ENCODE assay signal across 12 cellular contexts in genomic region chr6:157768304-157768703, GRCh38.
DNase-seq lines count a peak whose midpoint lies in the region; ATAC-seq lines count a peak whose summit lies in the region.
"Had no signal": no experiment of that assay in that cellular context is flagged by ENCODE, and none has a peak within 500 bp of the region (broad histone marks: within the 10 kb centered on the region; RNA-seq: fewer than 3 reads in every experiment).

No MANE protein-coding gene starts in this region.

- no peaks in the 10 kb centered on the region for H3K9me3 ChIP-seq in mucosa of rectum (ENCODE audit: control insufficient read depth in 2 of 2, low read length in 2 of 2)
- H3K9me3 ChIP-seq in effector memory CD4-positive, alpha-beta T cell (ENCODE audit: control insufficient read depth, low read length): no peaks in the 10 kb centered on the region
- H3K9me3 ChIP-seq: ovary had no signal

- ATAC-seq in GM21786 (IDR thresholded peaks at IDR 0.05; ENCODE audit: unreplicated experiment): peak; percentile 19
- ATAC-seq in GM21717 (IDR thresholded peaks at IDR 0.05; ENCODE audit: unreplicated experiment): no peak

- no peak overlapping the region for H3K4me3 ChIP-seq in mucosa of rectum (ENCODE audit: low read length in 2 of 2)
- no peak overlapping the region for H3K4me3 ChIP-seq in effector memory CD4-positive, alpha-beta T cell (ENCODE audit: insufficient read depth, low read depth, low read length, poor library complexity, severe bottlenecking)
- H3K4me3 ChIP-seq: ovary had no signal

- no peaks in the 10 kb centered on the region for H3K27me3 ChIP-seq in mucosa of rectum (ENCODE audit: control insufficient read depth in 2 of 2, insufficient read depth in 2 of 2, low read length in 2 of 2)
- no peaks in the 10 kb centered on the region for H3K27me3 ChIP-seq in effector memory CD4-positive, alpha-beta T cell (replicated peaks; ENCODE audit: control insufficient read depth, insufficient read depth, low read length, poor library complexity, severe bottlenecking)
- H3K27me3 ChIP-seq: ovary had no signal

- H3K36me3 ChIP-seq in mucosa of rectum (ENCODE audit: control insufficient read depth in 2 of 2, insufficient read depth in 2 of 2, low read length in 2 of 2): no peaks in the 10 kb centered on the region
- no peaks in the 10 kb centered on the region for H3K36me3 ChIP-seq in effector memory CD4-positive, alpha-beta T cell (ENCODE audit: control insufficient read depth, insufficient read depth, low read length)
- H3K36me3 ChIP-seq: ovary had no signal

- peak overlapping the region; percentile 59 to 60 for H3K27ac ChIP-seq in mucosa of rectum (ENCODE audit: low read depth in 2 of 2, low read length in 2 of 2)
- no peak overlapping the region for H3K27ac ChIP-seq in effector memory CD4-positive, alpha-beta T cell (ENCODE audit: insufficient read depth, low read length, poor library complexity, severe bottlenecking)
- H3K27ac ChIP-seq: ovary had no signal

- H3K9ac ChIP-seq in mucosa of rectum (ENCODE audit: low read depth in 1 of 2, low read length in 2 of 2): no peak overlapping the region

- DNase-seq in GF-D8 (lab: John Stamatoyannopoulos, UW): peak; percentile 12
- peak; percentile 80 for DNase-seq in SKM-1 (lab: John Stamatoyannopoulos, UW; ENCODE audit: unreplicated experiment)
- no peak for DNase-seq in effector memory CD4-positive, alpha-beta T cell
- DNase-seq in stimulated activated CD4-positive, alpha-beta T cell treated with anti-CD3 and anti-CD28 coated beads, Interleukin-12 subunit alpha, Interleukin-12 subunit beta, amount 100 ng/mL, for 4 hours: no peak
- no peak for DNase-seq in OCI-M2 (lab: John Stamatoyannopoulos, UW; ENCODE audit: unreplicated experiment)
- DNase-seq: amniotic stem cell, DMS53, NCI-H69, ovary had no signal

- peaks cover 19% of the 10 kb centered on the region in 2 donors for H3K4me1 ChIP-seq in mucosa of rectum (ENCODE audit: control insufficient read depth in 2 of 2, insufficient read depth in 2 of 2, low read length in 2 of 2)
- peaks cover 20% of the 10 kb centered on the region for H3K4me1 ChIP-seq in effector memory CD4-positive, alpha-beta T cell (ENCODE audit: control insufficient read depth, insufficient read depth, low read length, poor library complexity, severe bottlenecking)

Comparison
In these comparisons a context has a peak if more than half of its experiments do, and no peak if none do; other contexts are left out.
1. DNase-seq: peak in GF-D8 (single experiment) and SKM-1 (single experiment); none in effector memory CD4-positive, alpha-beta T cell (0 of 3), stimulated activated CD4-positive, alpha-beta T cell treated with anti-CD3 and anti-CD28 coated beads, Interleukin-12 subunit alpha, Interleukin-12 subunit beta, amount 100 ng/mL, for 4 hours (single experiment) and OCI-M2 (single experiment).